ENCODE assay signal across 24 cellular contexts in the genomic region with DNA sequence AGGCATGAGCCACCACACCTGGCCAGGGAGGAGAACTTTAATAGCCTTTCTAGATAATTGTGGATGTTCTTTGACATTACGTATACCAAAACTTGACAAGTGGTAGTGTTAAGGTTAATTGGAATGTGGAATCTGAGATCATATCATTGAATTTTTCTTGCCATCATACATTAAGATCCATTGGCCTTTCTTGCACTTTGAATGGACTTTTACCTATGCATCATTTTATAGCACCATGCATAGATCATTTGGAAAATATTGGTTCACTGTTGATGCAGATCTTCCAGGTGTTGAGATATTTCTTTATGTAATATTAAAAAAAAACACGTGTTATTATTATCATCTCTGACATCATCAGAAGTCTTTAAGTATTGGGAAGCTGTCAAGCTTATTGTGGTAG. TPM values are rescaled to one million over a fixed set of nuclear protein-coding genes. Genes with fewer than 3 reads are reported as not detected.
DNase-seq lines count a peak whose midpoint lies in the region; ATAC-seq, FAIRE-seq and TF ChIP-seq lines count a peak whose summit lies in the region.
"Had no signal": no experiment of that assay in that cellular context is flagged by ENCODE, and none has a peak within 500 bp of the region (broad histone marks: within the 10 kb centered on the region; RNA-seq: fewer than 3 reads in every experiment).

No MANE protein-coding gene starts in this region.

- no peaks in the 10 kb centered on the region for H3K4me1 ChIP-seq in small intestine (ENCODE audit: control insufficient read depth in 2 of 2, insufficient read depth in 1 of 2, low read depth in 1 of 2, low read length in 1 of 2)
- H3K4me1 ChIP-seq: A549 had no signal

- TF ChIP-seq CTCF in D721Med (IDR thresholded peaks at IDR 0.05; ENCODE audit: insufficient read depth, missing control alignments) = no peak

- no peaks in the 10 kb centered on the region for H3K36me3 ChIP-seq in small intestine (ENCODE audit: control insufficient read depth in 2 of 2, insufficient read depth in 2 of 2, low read length in 2 of 2)

- H3K27me3 ChIP-seq in small intestine (ENCODE audit: control insufficient read depth in 2 of 2, insufficient read depth in 2 of 2, low read length in 2 of 2) = no peaks in the 10 kb centered on the region
- H3K27me3 ChIP-seq: BLaER1 treated with 17β-estradiol and CSF1 and Interleukin-3, amounts not matched to agents 10 nM and 100 nM had no signal

- DNase-seq in D721Med (ENCODE audit: insufficient read length, low spot score) = no peak
- DNase-seq in GM12892 (ENCODE audit: insufficient read length) = no peak
- peak; percentile 66 for DNase-seq in small intestine
- no peak for DNase-seq in NCI-H1105 (lab: John Stamatoyannopoulos, UW)
- DNase-seq: AML-193; Caco-2; Calu3; CD4-positive, alpha-beta T cell; CD8-positive, alpha-beta T cell; DMS 273 treated with DMSO at 0.1 percent for 48 hours; DMS153; DMS53; DMS79; DND-41; EL; GDM1 had no signal

- ATAC-seq in GM18867 (IDR thresholded peaks at IDR 0.05; ENCODE audit: unreplicated experiment) = no peak
- ATAC-seq: A549; CD8-positive, alpha-beta T cell; GM12878 had no signal

- H3K9me3 ChIP-seq in small intestine (ENCODE audit: control insufficient read depth, low read depth) = no peaks in the 10 kb centered on the region
- H3K9me3 ChIP-seq: A549, Caco-2 had no signal

- no peak overlapping the region for H3K4me3 ChIP-seq in small intestine (ENCODE audit: low read depth in 1 of 2, low read length in 2 of 2)
- H3K4me3 ChIP-seq: A549; BLaER1 treated with 17β-estradiol and CSF1 and Interleukin-3, amounts not matched to agents 10 nM and 100 nM; GM12878 had no signal

- no peak overlapping the region for H3K27ac ChIP-seq in small intestine (ENCODE audit: low read depth in 1 of 2, low read length in 1 of 2)
- H3K27ac ChIP-seq: 22Rv1; A549; BLaER1 treated with 17β-estradiol and CSF1 and Interleukin-3, amounts not matched to agents 10 nM and 100 nM; C4-2B had no signal

- FAIRE-seq in D721Med (lab: Jason Lieb, UNC) = peak; percentile 25
- FAIRE-seq in GM12892 (lab: Jason Lieb, UNC) = peak; percentile 54
- FAIRE-seq in small intestine (lab: Jason Lieb, UNC) = no peak
- FAIRE-seq: A549, GM12878, GM18507, GM19239 had no signal

- WGBS in small intestine, 3 donors = 36 to 74% (median 58%) methylated on average over 2 of the region's 2 CpGs

- no peak for TF ChIP-seq POLR2A in GM12892 (IDR thresholded peaks at IDR 0.05; ENCODE audit: low read depth, low read length)

RNA-seq across cellular contexts. Expression of a gene that starts 36.5 kb away (rescaled TPM):
- polyA plus RNA-seq in GM12892 (2012; ENCODE audit: missing spikeins) = 4.8 TPM
- 1 to 10 TPM; 3.8 to 9.5 (median 3.8) TPM for polyA plus RNA-seq in small intestine
